Comparison of ENCODE assay signal across 32 cellular contexts in genomic region chr16:999677-1000076, GRCh38. TPM values are rescaled to one million over a fixed set of nuclear protein-coding genes. Genes with fewer than 3 reads are reported as not detected.
"Had no signal": no experiment of that assay in that cellular context is flagged by ENCODE, and none has a peak within 500 bp of the region (broad histone marks: within the 10 kb centered on the region; RNA-seq: fewer than 3 reads in every experiment).

No MANE protein-coding gene starts in this region.

- H3K4me1 ChIP-seq: parathyroid adenoma, psoas muscle had no signal

- H3K27ac Mint-ChIP-seq: natural killer cell treated with Interleukin-12 subunit alpha and Interleukin-12 subunit beta and Interleukin-15 and Interleukin-18, amount 100 ng/mL, for 72 hours; nephron progenitor cell; progenitor cell of endocrine pancreas; stimulated activated naive B cell treated with anti-CD40 and anti-IgM and Interleukin-4, amounts not matched to agents 10 μg/mL and 1 μg/mL and 100 μg/mL, for 72 hours; stimulated activated naive CD8-positive, alpha-beta T cell treated with anti-CD3 and anti-CD28 coated beads, Interleukin-15, Interleukin-2, amounts not matched to agents 100 ng/mL and 50 ng/mL, for 24 hours had no signal

- H3K27ac ChIP-seq: ovary, parathyroid adenoma, psoas muscle, skin epidermis, spleen, stomach, thoracic aorta, thyroid gland, upper lobe of left lung, vagina had no signal

- H3K27me3 ChIP-seq: ovary, thyroid gland, upper lobe of left lung, vagina had no signal

- H3K4me3 ChIP-seq: ovary, psoas muscle, skin epidermis, smooth muscle cell, spleen, stomach, thoracic aorta, thyroid gland, tibial nerve, upper lobe of left lung, vagina had no signal

- H3K9me3 ChIP-seq: psoas muscle, thyroid gland had no signal

- FAIRE-seq: urothelium cell line had no signal

- H3K36me3 Mint-ChIP-seq: natural killer cell treated with Interleukin-12 subunit alpha and Interleukin-12 subunit beta and Interleukin-15 and Interleukin-18, amount 100 ng/mL, for 72 hours had no signal

- H3K9ac ChIP-seq: parathyroid adenoma had no signal

- H3K4me3 Mint-ChIP-seq: natural killer cell treated with Interleukin-12 subunit alpha and Interleukin-12 subunit beta and Interleukin-15 and Interleukin-18, amount 100 ng/mL, for 72 hours; nephron progenitor cell; neural crest cell; stimulated activated naive B cell treated with anti-CD40 and anti-IgM and Interleukin-4, amounts not matched to agents 10 μg/mL and 1 μg/mL and 100 μg/mL, for 72 hours; stimulated activated naive CD8-positive, alpha-beta T cell treated with anti-CD3 and anti-CD28 coated beads, Interleukin-15, Interleukin-2, amounts not matched to agents 100 ng/mL and 50 ng/mL, for 24 hours had no signal

- H3K4me2 ChIP-seq: smooth muscle cell had no signal

- DNase-seq: naive thymus-derived CD8-positive, alpha-beta T cell; nephron progenitor cell; occipital lobe; ovary; posterior cingulate gyrus; psoas muscle; right cardiac atrium; spleen; stimulated activated CD4-positive, alpha-beta T cell treated with anti-CD3 and anti-CD28 coated beads, Interleukin-12 subunit alpha, Interleukin-12 subunit beta, amount 100 ng/mL, for 4 hours; stimulated activated CD4-positive, alpha-beta T cell treated with anti-CD3 and anti-CD28 coated beads, Interleukin-1b, Interleukin-23, amount 100 ng/mL, for 48 hours; stimulated activated CD4-positive, alpha-beta T cell treated with anti-CD3 and anti-CD28 coated beads, Interleukin-4, amount 100 ng/mL, for 1 hour; stimulated activated CD4-positive, alpha-beta T cell treated with anti-CD3 and anti-CD28 coated beads, Interleukin-4, amount 100 ng/mL, for 4 hours; stimulated activated CD8-positive, alpha-beta memory T cell treated with anti-CD3 and anti-CD28 coated beads, Interleukin-4, amount 100 ng/mL, for 48 hours; stimulated activated naive B cell treated with anti-CD40 and anti-IgM and Interleukin-4, amounts not matched to agents 10 μg/mL and 1 μg/mL and 100 μg/mL, for 72 hours; stimulated activated naive CD4-positive, alpha-beta T cell treated with Interleukin-2 at 50 U/mL for 16 hours; stomach; thyroid gland; trophoblast cell had no signal

- H2AFZ ChIP-seq: parathyroid adenoma had no signal

- ATAC-seq: naive thymus-derived CD8-positive, alpha-beta T cell; natural killer cell treated with Interleukin-12 subunit alpha and Interleukin-12 subunit beta and Interleukin-15 and Interleukin-18, amount 100 ng/mL, for 72 hours; psoas muscle; right cardiac atrium; sciatic nerve; stimulated activated naive B cell treated with anti-CD40 and anti-IgM and Interleukin-4, amounts not matched to agents 10 μg/mL and 1 μg/mL and 100 μg/mL, for 72 hours had no signal

- H3K79me2 ChIP-seq: parathyroid adenoma had no signal

- H3K36me3 ChIP-seq: ovary, spleen, stomach, thoracic aorta, thyroid gland, upper lobe of left lung, vagina had no signal

RNA-seq across cellular contexts. Expression of gene SOX8, which starts 18.1 kb away (rescaled TPM):
- total RNA-seq: osteoblast had no signal
